In the genomic region with DNA sequence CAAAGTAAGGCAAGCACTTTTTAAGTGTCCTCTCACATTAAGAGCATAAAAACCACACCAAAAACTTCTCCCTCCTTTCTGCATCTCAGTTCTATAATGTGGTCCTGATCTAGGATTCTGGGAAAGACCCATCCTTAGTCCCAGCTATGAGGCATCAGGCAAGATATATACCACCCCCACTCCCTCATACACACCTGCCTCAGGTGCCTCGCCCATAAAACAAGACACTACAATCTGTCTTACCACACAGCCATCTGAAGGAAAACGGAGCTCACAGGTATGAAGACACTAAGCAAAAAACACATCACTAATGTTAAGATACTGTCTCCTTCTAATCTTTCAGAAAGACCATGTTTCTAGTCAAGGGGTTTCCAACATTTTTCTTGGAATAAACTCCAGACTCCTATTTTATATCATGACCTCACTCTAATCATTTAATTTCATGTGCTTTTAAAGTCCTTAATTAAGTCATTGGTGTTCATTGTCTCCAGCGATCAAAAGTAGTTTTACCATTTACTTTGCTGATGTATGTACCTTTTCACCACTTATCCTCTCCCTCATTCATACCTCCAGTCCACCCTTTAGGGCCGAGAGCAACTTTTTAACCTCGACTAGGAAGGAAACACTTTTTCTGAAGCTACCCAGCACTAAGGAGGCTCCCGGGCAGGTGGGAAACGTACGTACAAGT, we compare ENCODE assay signal across 8 cellular contexts. TPM values are rescaled to one million over a fixed set of nuclear protein-coding genes. Genes with fewer than 3 reads are reported as not detected.
DNase-seq lines count a peak whose midpoint lies in the region; ATAC-seq and TF ChIP-seq lines count a peak whose summit lies in the region.

No MANE protein-coding gene starts in this region.

- H3K36me3 ChIP-seq in BJ (ENCODE audit: control insufficient read depth, insufficient read depth, low read length) (peaks cover 3% of the 10 kb centered on the region; the same call in 1 of the 2 replicates), MG63 (peaks cover 43% of the 10 kb centered on the region)

- CTCF ChIA-PET in BJ (lab: Yijun Ruan, JAX), result interaction anchor here (1.0 to 3.3 kb wide), 12 partner anchors 9 to 180 kb away, joined by 3 to 28 read pairs (median 4); partner anchors contain the start of gene ACBD4

- intact Hi-C loops in natural killer cell (cut with micrococcal nuclease), result loop anchor here (2.0 to 5.0 kb wide), 3 partner anchors 13 to 168 kb away; partner anchors contain the start of gene HEXIM1

- peak overlapping the region; percentile 78 for H3K27ac ChIP-seq in cingulate gyrus (ENCODE audit: low read depth, low read length)

- POLR2A ChIA-PET in BJ (lab: Charles Lee), result interaction anchor here (0.9 kb wide), 1 partner anchor 10 kb away, joined by 5 read pairs; no protein-coding TSS in a partner anchor

- peaks cover 81 to 82% of the 10 kb centered on the region in 2 donors for H3K4me1 Mint-ChIP-seq in natural killer cell

- DNase-seq in BJ (ENCODE audit: low read depth) (no peak), MG63 (no peak), natural killer cell (no peak), OCI-M2 (lab: John Stamatoyannopoulos, UW; ENCODE audit: unreplicated experiment) (no peak), NCI-H2171 (lab: John Stamatoyannopoulos, UW) (no peak), NCI-H510A treated with DMSO at 0.1 percent for 48 hours (lab: John Stamatoyannopoulos, UW) (no peak)

- H3K4me3 Mint-ChIP-seq in natural killer cell, result peak overlapping the region; percentile 89

- peak overlapping the region; percentile 92 for H3K4me3 ChIP-seq in BJ (ENCODE audit: low read depth, low read length)
- H3K4me3 ChIP-seq in MG63, result peak overlapping the region; percentile 81

- H3K36me3 Mint-ChIP-seq in natural killer cell, result no peaks in the 10 kb centered on the region

- H3K27ac Mint-ChIP-seq in natural killer cell, result peak overlapping the region; percentile 91 to 92

- no peaks in the 10 kb centered on the region for H3K27me3 ChIP-seq in BJ (ENCODE audit: control insufficient read depth, insufficient read depth, low read length)
- no peaks in the 10 kb centered on the region for H3K27me3 ChIP-seq in MG63

- H3K9me3 Mint-ChIP-seq in natural killer cell, result no peaks in the 10 kb centered on the region

- ATAC-seq in natural killer cell (no peak), GM18502 (IDR thresholded peaks at IDR 0.05; ENCODE audit: poor library complexity, unreplicated experiment) (no peak)

- no peaks in the 10 kb centered on the region for H3K27me3 Mint-ChIP-seq in natural killer cell (ENCODE audit: low read depth in 2 of 2)

- H3K9me3 ChIP-seq in MG63, result no peaks in the 10 kb centered on the region

- TF ChIP-seq CTCF in BJ (IDR thresholded peaks at IDR 0.05; ENCODE audit: insufficient read depth, low read depth, low read length) (no peak), natural killer cell (IDR thresholded peaks at IDR 0.05) (no peak)

RNA-seq across cellular contexts. Expression of gene MAP3K14, which starts 1.1 kb away (rescaled TPM):
- polyA plus RNA-seq in BJ (2011; rRNA removed), result 4.5 and 6.5 TPM in 2 replicates
- 4.0 and 5.9 TPM in 2 replicates for polyA minus RNA-seq in BJ (2011; rRNA and poly(A)+ RNA removed)
- total RNA-seq in MG63 (2014; rRNA removed; shearing (Covaris generic); ENCODE audit: low replicate concordance), result 13.4 and 18.7 TPM in 2 replicates
- 10 to 100 TPM; 28.0 to 31.9 (median 31.6) TPM for total RNA-seq in natural killer cell

RNA-seq across cellular contexts. Expression of gene SPATA32, which starts 53.8 kb away (rescaled TPM):
- not detected in 2 replicates for polyA plus RNA-seq in BJ (2011; rRNA removed)
- polyA minus RNA-seq in BJ (2011; rRNA and poly(A)+ RNA removed), result not detected in 2 replicates
- total RNA-seq in MG63 (2014; rRNA removed; shearing (Covaris generic); ENCODE audit: low replicate concordance), result not detected in 2 replicates
- under 1 TPM in 1 of 3 donors, not detected in 2; 0.43 TPM for total RNA-seq in natural killer cell
